Comparison of ENCODE assay signal across 17 cellular contexts in the genomic region with DNA sequence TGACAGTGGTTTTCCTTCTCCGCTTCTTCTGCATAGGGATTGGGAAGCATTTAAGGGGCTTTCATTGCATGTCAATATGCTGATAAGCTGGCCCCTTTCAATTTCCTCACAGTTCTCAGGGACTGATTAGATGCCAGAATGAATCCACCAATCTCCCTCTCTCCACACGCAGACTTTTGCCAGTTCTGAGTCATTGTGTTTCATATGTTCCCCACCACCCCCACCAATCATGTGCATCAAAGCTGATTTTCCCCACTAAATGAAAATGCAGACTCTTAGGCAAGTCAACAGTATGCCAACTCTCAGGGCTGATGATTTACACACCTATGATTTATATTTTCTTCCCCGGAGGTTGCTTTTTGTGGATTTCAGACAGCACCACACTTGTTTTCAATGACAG. TPM values are rescaled to one million over a fixed set of nuclear protein-coding genes. Genes with fewer than 3 reads are reported as not detected.
DNase-seq lines count a peak whose midpoint lies in the region; ATAC-seq lines count a peak whose summit lies in the region.
"Had no signal": no experiment of that assay in that cellular context is flagged by ENCODE, and none has a peak within 500 bp of the region (broad histone marks: within the 10 kb centered on the region; RNA-seq: fewer than 3 reads in every experiment).

No MANE protein-coding gene starts in this region.

- H3K4me1 Mint-ChIP-seq in activated naive CD8-positive, alpha-beta T cell treated with anti-CD3 and anti-CD28 coated beads for 36 hours = peaks cover 10% of the 10 kb centered on the region

- DNase-seq in AG08395 (ENCODE audit: low spot score) (peak; percentile 14), Daoy (ENCODE audit: low read depth) (peak; percentile 7), fibroblast of the conjunctiva (ENCODE audit: low read depth) (peak; percentile 9), GF-D8 (lab: John Stamatoyannopoulos, UW) (no peak), dedifferentiated amniotic fluid mesenchymal stem cell (ENCODE audit: extremely low spot score) (no peak), LoVo (ENCODE audit: low spot score) (no peak)
- peak; percentile 4 for DNase-seq in activated naive CD8-positive, alpha-beta T cell treated with anti-CD3 and anti-CD28 coated beads for 36 hours
- DNase-seq: activated naive CD4-positive, alpha-beta T cell treated with Interleukin-2 at 50 U/mL for 16 hours; esophagus squamous epithelium; NCI-H187; right lobe of liver had no signal

- no peak overlapping the region for H3K27ac Mint-ChIP-seq in activated naive CD8-positive, alpha-beta T cell treated with anti-CD3 and anti-CD28 coated beads for 36 hours
- H3K27ac Mint-ChIP-seq: mesothelial cell of epicardium had no signal

- no peaks in the 10 kb centered on the region for H3K36me3 Mint-ChIP-seq in activated naive CD8-positive, alpha-beta T cell treated with anti-CD3 and anti-CD28 coated beads for 36 hours
- H3K36me3 Mint-ChIP-seq: mesothelial cell of epicardium had no signal

- no peak for ATAC-seq in HG02759 (IDR thresholded peaks at IDR 0.05; ENCODE audit: unreplicated experiment)
- ATAC-seq: right lobe of liver had no signal

- peaks cover 15% of the 10 kb centered on the region for H3K27me3 Mint-ChIP-seq in activated naive CD8-positive, alpha-beta T cell treated with anti-CD3 and anti-CD28 coated beads for 36 hours

- no peak overlapping the region for H3K4me3 Mint-ChIP-seq in activated naive CD8-positive, alpha-beta T cell treated with anti-CD3 and anti-CD28 coated beads for 36 hours
- H3K4me3 Mint-ChIP-seq: mesothelial cell of epicardium had no signal

- no peaks in the 10 kb centered on the region for H3K9me3 Mint-ChIP-seq in activated naive CD8-positive, alpha-beta T cell treated with anti-CD3 and anti-CD28 coated beads for 36 hours
- H3K9me3 Mint-ChIP-seq: mesothelial cell of epicardium had no signal

RNA-seq across cellular contexts. Expression of gene C13orf42, which starts 47.8 kb away (rescaled TPM):
- total RNA-seq in Daoy (2014; rRNA removed; shearing (Covaris generic)) = not detected in 2 replicates
- total RNA-seq in activated naive CD8-positive, alpha-beta T cell treated with anti-CD3 and anti-CD28 coated beads for 36 hours = not detected
- total RNA-seq: activated CD8-positive, alpha-beta memory T cell treated with anti-CD3 and anti-CD28 coated beads for 36 hours; esophagus squamous epithelium; HT1080; LHCN-M2; mesothelial cell of epicardium; right lobe of liver; SK-MEL-5 had no signal

Comparison
In these comparisons a context has a peak if more than half of its experiments do, and no peak if none do; other contexts are left out.
1. DNase-seq: peak in AG08395 (single experiment), Daoy (single experiment), activated naive CD8-positive, alpha-beta T cell treated with anti-CD3 and anti-CD28 coated beads for 36 hours (single experiment) and fibroblast of the conjunctiva (single experiment); none in GF-D8 (single experiment), dedifferentiated amniotic fluid mesenchymal stem cell (single experiment) and LoVo (single experiment).